1 cellular context compared by ENCODE assay signal in genomic region chr16:30667361-30667905, GRCh38.
TF ChIP-seq lines count a peak whose summit lies in the region.

No MANE protein-coding gene starts in this region.

TF ChIP-seq in HepG2, 621 proteins besides CTCF, POLR2A, EP300 and RAD21:
- TF ChIP-seq SRY (CRISPR knock-in tag; IDR thresholded peaks at IDR 0.05) (no peak), RBM22 (optimal IDR thresholded peaks at IDR 0.05; ENCODE audit: low read length) (no peak), AGO2 (optimal IDR thresholded peaks at IDR 0.05; ENCODE audit: low read depth, low read length) (peak; percentile 59)
TF ChIP-seq in HepG2: peak in this region for 1.
